In genomic region chr12:108570743-108571603, GRCh38 we compare ENCODE assay signal across 8 cellular contexts. TPM values are rescaled to one million over a fixed set of nuclear protein-coding genes. Genes with fewer than 3 reads are reported as not detected.
DNase-seq lines count a peak whose midpoint lies in the region; ATAC-seq and TF ChIP-seq lines count a peak whose summit lies in the region.

No MANE protein-coding gene starts in this region.

- H3K18ac ChIP-seq in trophoblast cell (ENCODE audit: low read length) = peak overlapping the region; percentile 40

- H4K12ac ChIP-seq in trophoblast cell (ENCODE audit: low read depth, low read length) = no peak overlapping the region

- H3K27me3 ChIP-seq in MM.1S (replicated peaks; ENCODE audit: insufficient read depth, low read length) (no peaks in the 10 kb centered on the region), trophoblast cell (ENCODE audit: insufficient read depth, low read length) (no peaks in the 10 kb centered on the region)

- WGBS in trophoblast cell (ENCODE audit: extremely low coverage, insufficient coverage, insufficient read length) = no CpG with 5 or more reads among the region's 3 CpGs

- H3K14ac ChIP-seq in trophoblast cell (ENCODE audit: low read length) = peak overlapping the region; percentile 4

- peaks cover 24% of the 10 kb centered on the region for H3K79me2 ChIP-seq in MM.1S (ENCODE audit: low read length)
- H3K79me2 ChIP-seq in trophoblast cell (ENCODE audit: control insufficient read depth, insufficient read depth, low read length, poor library complexity) = peaks cover 2% of the 10 kb centered on the region

- H3K4ac ChIP-seq in trophoblast cell (ENCODE audit: low read depth, low read length) = peak overlapping the region; percentile 5

- peak overlapping the region; percentile 82 for H2BK120ac ChIP-seq in trophoblast cell (ENCODE audit: insufficient read depth, low read length, poor library complexity)

- no peaks in the 10 kb centered on the region for H3K9me2 ChIP-seq in MM.1S (replicated peaks; ENCODE audit: insufficient read depth, low read length)

- H2AFZ ChIP-seq in MM.1S (ENCODE audit: low read length) (no peak overlapping the region), trophoblast cell (ENCODE audit: insufficient read depth, low read length, poor library complexity) (no peak overlapping the region)

- peak; percentile 56 for TF ChIP-seq CTCF in MM.1S (IDR thresholded peaks at IDR 0.05; ENCODE audit: low read length)
- TF ChIP-seq CTCF in coronary artery (IDR thresholded peaks at IDR 0.05) = peak; percentile 12

- H2AK5ac ChIP-seq in trophoblast cell (ENCODE audit: low read length) = peak overlapping the region; percentile 31

- peak overlapping the region; percentile 59 for H4K8ac ChIP-seq in trophoblast cell (ENCODE audit: low read depth, low read length)

- H3K4me1 ChIP-seq in MM.1S (ENCODE audit: low read length) (peaks cover 89% of the 10 kb centered on the region), trophoblast cell (ENCODE audit: control insufficient read depth in 1 of 2, insufficient read depth in 2 of 2, low read length in 2 of 2) (peaks cover 2 to 5% of the 10 kb centered on the region in 2 experiments)

- peaks cover 19% of the 10 kb centered on the region for H3K79me1 ChIP-seq in trophoblast cell (ENCODE audit: low read length)

- H2BK5ac ChIP-seq in trophoblast cell (ENCODE audit: low read depth, low read length, poor library complexity) = peak overlapping the region; percentile 10

- H3K27ac ChIP-seq in MM.1S (ENCODE audit: low read length) (peak overlapping the region; percentile 100), coronary artery (no peak overlapping the region), trophoblast cell (ENCODE audit: low read depth, low read length) (no peak overlapping the region)

- no peak overlapping the region for H3K23ac ChIP-seq in trophoblast cell (ENCODE audit: low read length)

- H3K9me3 ChIP-seq in MM.1S (replicated peaks; ENCODE audit: insufficient read depth, low read length) (no peaks in the 10 kb centered on the region), trophoblast cell (ENCODE audit: insufficient read depth, low read depth, low read length) (no peaks in the 10 kb centered on the region)

- ATAC-seq in HG03135 (IDR thresholded peaks at IDR 0.05; ENCODE audit: unreplicated experiment) = no peak
- ATAC-seq in HG02588 (IDR thresholded peaks at IDR 0.05; ENCODE audit: unreplicated experiment) = no peak

- H3K36me3 ChIP-seq in MM.1S (replicated peaks; ENCODE audit: insufficient read depth, low read length) = no peaks in the 10 kb centered on the region
- H3K36me3 ChIP-seq in trophoblast cell (ENCODE audit: control insufficient read depth in 1 of 2, insufficient read depth in 2 of 2, low read length in 2 of 2) = peaks cover 16 to 30% of the 10 kb centered on the region in 2 experiments

- peak overlapping the region; percentile 82 for H2BK12ac ChIP-seq in trophoblast cell (ENCODE audit: low read length)

- peak overlapping the region; percentile 49 for H4K91ac ChIP-seq in trophoblast cell (ENCODE audit: low read depth, low read length)

- no peaks in the 10 kb centered on the region for H4K20me1 ChIP-seq in MM.1S (ENCODE audit: insufficient read depth, low read length)

- peak overlapping the region; percentile 69 for H3K9ac ChIP-seq in MM.1S (ENCODE audit: low read length)
- no peak overlapping the region for H3K9ac ChIP-seq in trophoblast cell (ENCODE audit: low read length)

- peak; percentile 49 for DNase-seq in NCI-H2171 treated with DMSO at 0.1 percent for 48 hours (lab: John Stamatoyannopoulos, UW)
- DNase-seq in NCI-H2171 (lab: John Stamatoyannopoulos, UW) = no peak
- peak; percentile 76 for DNase-seq in MM.1S
- no peak for DNase-seq in coronary artery (ENCODE audit: low spot score)
- peak in 1 of 2 donors; percentile 12 for DNase-seq in trophoblast cell
- DNase-seq in stimulated activated CD4-positive, alpha-beta T cell treated with anti-CD3 and anti-CD28 coated beads, Interleukin-1b, Interleukin-23, amount 100 ng/mL, for 48 hours = no peak

- H3F3A ChIP-seq in MM.1S (ENCODE audit: insufficient read depth, low read length) = peaks cover 82% of the 10 kb centered on the region

- H3K4me2 ChIP-seq in MM.1S (ENCODE audit: low read depth, low read length) (peak overlapping the region; percentile 31; the same call in 1 of the 2 replicates), trophoblast cell (ENCODE audit: low read length) (no peak overlapping the region)

- H3K4me3 ChIP-seq in MM.1S (ENCODE audit: low read length) (no peak overlapping the region), coronary artery (no peak overlapping the region), trophoblast cell (ENCODE audit: low read depth, low read length) (no peak overlapping the region)

RNA-seq across cellular contexts. Expression of gene ISCU, which starts 8.6 kb away (rescaled TPM):
- 154 and 158 TPM in 2 replicates for polyA plus RNA-seq in trophoblast cell (2013)

RNA-seq across cellular contexts. Expression of gene SART3, which starts 10.0 kb away (rescaled TPM):
- 32.5 and 34.0 TPM in 2 replicates for polyA plus RNA-seq in trophoblast cell (2013)

RNA-seq across cellular contexts. Expression of gene TMEM119, which starts 26.9 kb away (rescaled TPM):
- 16.8 and 19.9 TPM in 2 replicates for polyA plus RNA-seq in trophoblast cell (2013)

RNA-seq across cellular contexts. Expression of gene FICD, which starts 55.9 kb away (rescaled TPM):
- polyA plus RNA-seq in trophoblast cell (2013) = 4.6 TPM in 2 replicates

Comparison
In these comparisons a context has a peak if more than half of its experiments do, and no peak if none do; other contexts are left out.
1. DNase-seq: peak in NCI-H2171 treated with DMSO at 0.1 percent for 48 hours (single experiment) and MM.1S (single experiment); none in NCI-H2171 (single experiment), coronary artery (single experiment) and stimulated activated CD4-positive, alpha-beta T cell treated with anti-CD3 and anti-CD28 coated beads, Interleukin-1b, Interleukin-23, amount 100 ng/mL, for 48 hours (single experiment).